In genomic region chr21:31502537-31503143, GRCh38 we compare ENCODE assay signal across 16 cellular contexts.
DNase-seq lines count a peak whose midpoint lies in the region; ATAC-seq and TF ChIP-seq lines count a peak whose summit lies in the region.
"Had no signal": no experiment of that assay in that cellular context is flagged by ENCODE, and none has a peak within 500 bp of the region (broad histone marks: within the 10 kb centered on the region; RNA-seq: fewer than 3 reads in every experiment).

No MANE protein-coding gene starts in this region.

- POLR2A ChIA-PET in PC-3 (lab: Charles Lee; ENCODE audit: unreplicated experiment): no interaction called here

- H3K4me2 ChIP-seq in PC-3 (ENCODE audit: low read length): peak overlapping the region; percentile 66

- CTCF ChIA-PET in PC-3 (lab: Charles Lee): interaction anchor here (1.1 kb wide), 1 partner anchor 57 kb away, joined by 4 read pairs; no protein-coding TSS in a partner anchor

- H3F3A ChIP-seq in PC-3 (ENCODE audit: low read length, unreplicated experiment): no peaks in the 10 kb centered on the region

- no peak for TF ChIP-seq CTCF in PC-3 (conservative IDR thresholded peaks at IDR 0.05; ENCODE audit: low read depth, low read length)
- no peak for TF ChIP-seq CTCF in endodermal cell (conservative IDR thresholded peaks at IDR 0.05)
- no peak for TF ChIP-seq CTCF in mesothelial cell of epicardium (IDR thresholded peaks at IDR 0.05; ENCODE audit: unreplicated experiment)
- no peak for TF ChIP-seq CTCF in suprapubic skin (IDR thresholded peaks at IDR 0.05)
- TF ChIP-seq CTCF in upper lobe of right lung (IDR thresholded peaks at IDR 0.05): no peak

- H3K27me3 Mint-ChIP-seq in endodermal cell (ENCODE audit: insufficient read depth) (no peaks in the 10 kb centered on the region), mesothelial cell of epicardium (ENCODE audit: low read depth) (no peaks in the 10 kb centered on the region)

- H3K4me3 ChIP-seq in PC-3 (ENCODE audit: low read length) (peak overlapping the region; percentile 30), endodermal cell (ENCODE audit: low read length) (no peak overlapping the region), suprapubic skin (no peak overlapping the region), upper lobe of right lung (no peak overlapping the region)
- H3K4me3 ChIP-seq: GM12878 had no signal

- H3K36me3 Mint-ChIP-seq in endodermal cell (ENCODE audit: low read depth): no peaks in the 10 kb centered on the region
- peaks cover 4% of the 10 kb centered on the region for H3K36me3 Mint-ChIP-seq in mesothelial cell of epicardium
- H3K36me3 Mint-ChIP-seq: CD4-positive, CD25-positive, alpha-beta regulatory T cell had no signal

- 91 to 94% methylated on average over 9 to 10 of the region's 10 CpGs for WGBS in endodermal cell (ENCODE audit: insufficient coverage in 1 of 2, insufficient read length in 1 of 2), 2 experiments
- 51% methylated on average over 10 of the region's 10 CpGs for WGBS in suprapubic skin

- no peak for TF ChIP-seq EP300 in suprapubic skin (IDR thresholded peaks at IDR 0.05)

- DNase-seq in PC-3: peak; percentile 34
- DNase-seq in endodermal cell: no peak
- no peak for DNase-seq in mesothelial cell of epicardium (ENCODE audit: low spot score in 2 of 2, unreplicated experiment in 2 of 2)
- DNase-seq in suprapubic skin (ENCODE audit: low spot score in 2 of 2): no peak
- DNase-seq in upper lobe of right lung: no peak
- no peak for DNase-seq in mesenteric fat pad (ENCODE audit: low spot score)
- DNase-seq: AML-193; CD4-positive, CD25-positive, alpha-beta regulatory T cell; DMS79; HCEC 1CT; KBM-7; NCI-H1092; NCI-H1694; NCI-H748 treated with DMSO at 0.1 percent for 48 hours had no signal

- H3K9me3 ChIP-seq in PC-3 (ENCODE audit: low read length) (no peaks in the 10 kb centered on the region), endodermal cell (ENCODE audit: control insufficient read depth, low read length) (no peaks in the 10 kb centered on the region), suprapubic skin (no peaks in the 10 kb centered on the region), upper lobe of right lung (no peaks in the 10 kb centered on the region)

- H3K4me3 Mint-ChIP-seq in endodermal cell: no peak overlapping the region
- H3K4me3 Mint-ChIP-seq in mesothelial cell of epicardium: peak overlapping the region; percentile 26
- H3K4me3 Mint-ChIP-seq: CD4-positive, CD25-positive, alpha-beta regulatory T cell had no signal

- BruUV-seq in PC-3 (replicated peaks; lab: Mats Ljungman, UMichigan): no TSS peak

- H3K36me3 ChIP-seq in PC-3 (ENCODE audit: low read depth, low read length): no peaks in the 10 kb centered on the region
- H3K36me3 ChIP-seq in endodermal cell (ENCODE audit: control insufficient read depth, insufficient read depth, low read length): no peaks in the 10 kb centered on the region
- no peaks in the 10 kb centered on the region for H3K36me3 ChIP-seq in suprapubic skin
- H3K36me3 ChIP-seq in upper lobe of right lung: no peaks in the 10 kb centered on the region

- H3K4me1 ChIP-seq in PC-3 (ENCODE audit: insufficient read depth, low read length) (peaks cover 19% of the 10 kb centered on the region), endodermal cell (ENCODE audit: control insufficient read depth, insufficient read depth, low read length) (no peaks in the 10 kb centered on the region), suprapubic skin (peaks cover 36% of the 10 kb centered on the region), upper lobe of right lung (no peaks in the 10 kb centered on the region)

- TF ChIP-seq POLR2A in suprapubic skin (IDR thresholded peaks at IDR 0.05): no peak

- H3K27ac Mint-ChIP-seq in endodermal cell (peak overlapping the region; percentile 45), mesothelial cell of epicardium (peak overlapping the region; percentile 99)
- H3K27ac Mint-ChIP-seq: CD4-positive, CD25-positive, alpha-beta regulatory T cell had no signal

- H3K79me2 ChIP-seq in PC-3 (ENCODE audit: low read length): no peaks in the 10 kb centered on the region

- H3K4me1 Mint-ChIP-seq in endodermal cell: peaks cover 18% of the 10 kb centered on the region
- peaks cover 70% of the 10 kb centered on the region for H3K4me1 Mint-ChIP-seq in mesothelial cell of epicardium

- peak overlapping the region; percentile 76 for H3K27ac ChIP-seq in PC-3 (ENCODE audit: low read length)
- no peak overlapping the region for H3K27ac ChIP-seq in endodermal cell (ENCODE audit: low read depth, low read length)
- peak overlapping the region; percentile 82 for H3K27ac ChIP-seq in suprapubic skin
- no peak overlapping the region for H3K27ac ChIP-seq in upper lobe of right lung

- no peak for ATAC-seq in PC-3
- no peak for ATAC-seq in GM21515 (IDR thresholded peaks at IDR 0.05; ENCODE audit: unreplicated experiment)
- no peak for ATAC-seq in upper lobe of right lung
- ATAC-seq: GM12878 had no signal

- H3K27me3 ChIP-seq in PC-3 (ENCODE audit: low read length): no peaks in the 10 kb centered on the region
- H3K27me3 ChIP-seq in endodermal cell (ENCODE audit: control insufficient read depth, insufficient read depth, low read length, poor library complexity, severe bottlenecking): no peaks in the 10 kb centered on the region
- no peaks in the 10 kb centered on the region for H3K27me3 ChIP-seq in suprapubic skin
- H3K27me3 ChIP-seq in upper lobe of right lung: no peaks in the 10 kb centered on the region

- peak overlapping the region; percentile 20; the same call in 1 of the 2 replicates for H3K9ac ChIP-seq in PC-3 (ENCODE audit: low read length)
- no peak overlapping the region for H3K9ac ChIP-seq in endodermal cell (ENCODE audit: extremely low read depth, low read length, poor library complexity, severe bottlenecking)

- H4K20me1 ChIP-seq in PC-3 (ENCODE audit: low read length): no peaks in the 10 kb centered on the region

- intact Hi-C loops in PC-3 (cut with micrococcal nuclease) (no loop called here), upper lobe of right lung (cut with DNase I) (no loop called here)

- peak overlapping the region; percentile 66 for H2AFZ ChIP-seq in PC-3 (ENCODE audit: low read length)

- H3K9me3 Mint-ChIP-seq in endodermal cell (no peaks in the 10 kb centered on the region), mesothelial cell of epicardium (no peaks in the 10 kb centered on the region)

- H3K9me2 ChIP-seq in PC-3 (replicated peaks; ENCODE audit: low read length): no peaks in the 10 kb centered on the region

Comparison
In these comparisons a context has a peak if more than half of its experiments do, and no peak if none do; other contexts are left out.
1. H3K27ac ChIP-seq: peak in PC-3 (single experiment) and suprapubic skin (single experiment); none in endodermal cell (single experiment) and upper lobe of right lung (single experiment).